In the genomic region with DNA sequence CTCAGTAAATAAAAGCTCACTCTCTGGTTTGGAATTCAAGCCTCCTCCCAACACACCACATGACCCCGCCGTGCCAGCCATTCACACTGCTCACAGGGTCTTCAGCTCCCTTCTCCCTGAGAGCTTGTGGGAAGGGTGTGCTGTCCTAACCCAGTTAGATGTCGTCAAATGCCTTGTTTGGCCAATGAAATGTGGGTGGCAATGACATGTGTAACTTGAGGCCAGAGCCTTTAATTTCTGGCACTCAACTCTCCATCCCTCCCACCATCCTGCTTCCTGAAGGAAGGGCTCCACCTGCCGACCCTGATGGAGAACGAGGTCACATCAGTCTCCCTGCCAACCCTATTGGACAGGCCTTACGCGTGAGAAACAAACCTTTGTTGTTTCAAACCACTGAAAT, we compare ENCODE assay signal across 1 cellular context.
TF ChIP-seq lines count a peak whose summit lies in the region.

No MANE protein-coding gene starts in this region.

TF ChIP-seq in HepG2, 621 proteins besides CTCF, POLR2A, EP300 and RAD21 (continued from another document):
- TF ChIP-seq, protein P1, sequence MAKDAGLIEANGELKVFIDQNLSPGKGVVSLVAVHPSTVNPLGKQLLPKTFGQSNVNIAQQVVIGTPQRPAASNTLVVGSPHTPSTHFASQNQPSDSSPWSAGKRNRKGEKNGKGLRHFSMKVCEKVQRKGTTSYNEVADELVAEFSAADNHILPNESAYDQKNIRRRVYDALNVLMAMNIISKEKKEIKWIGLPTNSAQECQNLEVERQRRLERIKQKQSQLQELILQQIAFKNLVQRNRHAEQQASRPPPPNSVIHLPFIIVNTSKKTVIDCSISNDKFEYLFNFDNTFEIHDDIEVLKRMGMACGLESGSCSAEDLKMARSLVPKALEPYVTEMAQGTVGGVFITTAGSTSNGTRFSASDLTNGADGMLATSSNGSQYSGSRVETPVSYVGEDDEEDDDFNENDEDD (CRISPR knock-in tag; IDR thresholded peaks at IDR 0.05; ENCODE audit: borderline replicate concordance) = 0 out of 2 replicates have a peak, but pooled peaks have one; percentile 18
- TF ChIP-seq, protein P2, sequence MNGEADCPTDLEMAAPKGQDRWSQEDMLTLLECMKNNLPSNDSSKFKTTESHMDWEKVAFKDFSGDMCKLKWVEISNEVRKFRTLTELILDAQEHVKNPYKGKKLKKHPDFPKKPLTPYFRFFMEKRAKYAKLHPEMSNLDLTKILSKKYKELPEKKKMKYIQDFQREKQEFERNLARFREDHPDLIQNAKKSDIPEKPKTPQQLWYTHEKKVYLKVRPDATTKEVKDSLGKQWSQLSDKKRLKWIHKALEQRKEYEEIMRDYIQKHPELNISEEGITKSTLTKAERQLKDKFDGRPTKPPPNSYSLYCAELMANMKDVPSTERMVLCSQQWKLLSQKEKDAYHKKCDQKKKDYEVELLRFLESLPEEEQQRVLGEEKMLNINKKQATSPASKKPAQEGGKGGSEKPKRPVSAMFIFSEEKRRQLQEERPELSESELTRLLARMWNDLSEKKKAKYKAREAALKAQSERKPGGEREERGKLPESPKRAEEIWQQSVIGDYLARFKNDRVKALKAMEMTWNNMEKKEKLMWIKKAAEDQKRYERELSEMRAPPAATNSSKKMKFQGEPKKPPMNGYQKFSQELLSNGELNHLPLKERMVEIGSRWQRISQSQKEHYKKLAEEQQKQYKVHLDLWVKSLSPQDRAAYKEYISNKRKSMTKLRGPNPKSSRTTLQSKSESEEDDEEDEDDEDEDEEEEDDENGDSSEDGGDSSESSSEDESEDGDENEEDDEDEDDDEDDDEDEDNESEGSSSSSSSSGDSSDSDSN (CRISPR knock-in tag; IDR thresholded peaks at IDR 0.05) = no peak
- TF ChIP-seq SMC3 (IDR thresholded peaks at IDR 0.05; ENCODE audit: low read length) (peak; percentile 50; the same call in 1 of the 2 replicates), KAT2B (IDR thresholded peaks at IDR 0.05; ENCODE audit: borderline replicate concordance, low read depth, low read length) (no peak), KDM1A (CRISPR knock-in tag; IDR thresholded peaks at IDR 0.05) (no peak)
- TF ChIP-seq, protein P3, sequence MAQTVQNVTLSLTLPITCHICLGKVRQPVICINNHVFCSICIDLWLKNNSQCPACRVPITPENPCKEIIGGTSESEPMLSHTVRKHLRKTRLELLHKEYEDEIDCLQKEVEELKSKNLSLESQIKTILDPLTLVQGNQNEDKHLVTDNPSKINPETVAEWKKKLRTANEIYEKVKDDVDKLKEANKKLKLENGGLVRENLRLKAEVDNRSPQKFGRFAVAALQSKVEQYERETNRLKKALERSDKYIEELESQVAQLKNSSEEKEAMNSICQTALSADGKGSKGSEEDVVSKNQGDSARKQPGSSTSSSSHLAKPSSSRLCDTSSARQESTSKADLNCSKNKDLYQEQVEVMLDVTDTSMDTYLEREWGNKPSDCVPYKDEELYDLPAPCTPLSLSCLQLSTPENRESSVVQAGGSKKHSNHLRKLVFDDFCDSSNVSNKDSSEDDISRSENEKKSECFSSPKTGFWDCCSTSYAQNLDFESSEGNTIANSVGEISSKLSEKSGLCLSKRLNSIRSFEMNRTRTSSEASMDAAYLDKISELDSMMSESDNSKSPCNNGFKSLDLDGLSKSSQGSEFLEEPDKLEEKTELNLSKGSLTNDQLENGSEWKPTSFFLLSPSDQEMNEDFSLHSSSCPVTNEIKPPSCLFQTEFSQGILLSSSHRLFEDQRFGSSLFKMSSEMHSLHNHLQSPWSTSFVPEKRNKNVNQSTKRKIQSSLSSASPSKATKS (CRISPR knock-in tag; IDR thresholded peaks at IDR 0.05) = no peak
